8 cellular contexts compared by ENCODE assay signal in genomic region chr12:11651785-11652184, GRCh38. TPM values are rescaled to one million over a fixed set of nuclear protein-coding genes. Genes with fewer than 3 reads are reported as not detected.
DNase-seq lines count a peak whose midpoint lies in the region; ATAC-seq and TF ChIP-seq lines count a peak whose summit lies in the region.

No MANE protein-coding gene starts in this region.

- H3K4me2 ChIP-seq in fibroblast of lung (ENCODE audit: extremely low read depth, insufficient read depth, low read length), result peak overlapping the region; percentile 89

- peak overlapping the region; percentile 88 for H3K27ac ChIP-seq in fibroblast of lung (ENCODE audit: insufficient read depth, low read length)
- H3K27ac ChIP-seq in prostate gland, result peak overlapping the region; percentile 93 to 94

- H3K9me3 ChIP-seq in fibroblast of lung (ENCODE audit: control insufficient read depth, insufficient read depth, low read depth, low read length) (no peaks in the 10 kb centered on the region), prostate gland (no peaks in the 10 kb centered on the region)

- H4K20me1 ChIP-seq in fibroblast of lung (ENCODE audit: control insufficient read depth, extremely low read depth, insufficient read depth, low read length), result no peaks in the 10 kb centered on the region

- H3K36me3 ChIP-seq in fibroblast of lung (ENCODE audit: control insufficient read depth, insufficient read depth, low read length) (no peaks in the 10 kb centered on the region), prostate gland (no peaks in the 10 kb centered on the region)

- TF ChIP-seq CTCF in fibroblast of lung (conservative IDR thresholded peaks at IDR 0.05 in 1 of 2, IDR thresholded peaks at IDR 0.05 in 1 of 2; ENCODE audit: low read depth in 1 of 2, low read length in 2 of 2) (no peak), prostate gland (IDR thresholded peaks at IDR 0.05) (no peak)

- no peak for TF ChIP-seq POLR2A in prostate gland (IDR thresholded peaks at IDR 0.05)

- intact Hi-C loops in prostate gland (cut with DNase I), result loop anchor here (5.0 to 10.0 kb wide), 3 partner anchors 116 to 231 kb away; no protein-coding TSS in a partner anchor

- no peaks in the 10 kb centered on the region for H3K4me1 ChIP-seq in fibroblast of lung (ENCODE audit: control insufficient read depth, extremely low read depth, insufficient read depth, low read length)
- H3K4me1 ChIP-seq in prostate gland (replicated peaks), result peaks cover 6% of the 10 kb centered on the region

- H3K79me2 ChIP-seq in fibroblast of lung (ENCODE audit: control insufficient read depth, insufficient read depth, low read length), result peaks cover 47% of the 10 kb centered on the region

- DNase-seq in SIG-M5 treated with dmso at 0.1 percent for 504 hours (lab: John Stamatoyannopoulos, UW; ENCODE audit: unreplicated experiment) (peak; percentile 38), SIG-M5 (lab: John Stamatoyannopoulos, UW) (no peak), fibroblast of lung (ENCODE audit: low read depth in 2 of 2) (peak; percentile 39 to 42), prostate gland (ENCODE audit: low spot score) (no peak), COLO829 (ENCODE audit: low spot score) (no peak)
- DNase-seq in activated CD4-positive, alpha-beta T cell treated with anti-CD3 and anti-CD28 coated beads, Interleukin-2, amount 50 U/mL, for 4 hours, result no peak

- 1% methylated on average over 6 of the region's 6 CpGs for WGBS in prostate gland

- peak; percentile 41 for ATAC-seq in SK-N-SH treated with all-trans-retinoic acid at 6 μM for 48 hours
- ATAC-seq in HG03439 (IDR thresholded peaks at IDR 0.05; ENCODE audit: unreplicated experiment), result no peak

- H3K4me3 ChIP-seq in fibroblast of lung (replicated peaks in 1 of 4; ENCODE audit: control extremely low read depth in 1 of 4, insufficient read depth in 1 of 4, low read depth in 3 of 4, low read length in 4 of 4) (peak overlapping the region; percentile 75 to 88 (median 86)), prostate gland (peak overlapping the region; percentile 73 to 77)

- H3K27me3 ChIP-seq in fibroblast of lung (ENCODE audit: control insufficient read depth, insufficient read depth, low read length) (no peaks in the 10 kb centered on the region), prostate gland (replicated peaks; ENCODE audit: insufficient read depth) (no peaks in the 10 kb centered on the region)

- no peak overlapping the region for H2AFZ ChIP-seq in fibroblast of lung (ENCODE audit: low read length)

- no peak overlapping the region for H3K9ac ChIP-seq in fibroblast of lung (ENCODE audit: insufficient read depth, low read length)

TF ChIP-seq in SK-N-SH treated with all-trans-retinoic acid at 6 μM for 48 hours, 23 proteins besides CTCF, POLR2A, EP300 and RAD21:
- no peak for TF ChIP-seq GLIS3 (CRISPR knock-in tag; IDR thresholded peaks at IDR 0.05)
- no peak for TF ChIP-seq CSRNP3 (CRISPR knock-in tag; IDR thresholded peaks at IDR 0.05)
- no peak for TF ChIP-seq POU6F1 (CRISPR knock-in tag; IDR thresholded peaks at IDR 0.05; ENCODE audit: borderline replicate concordance, low read depth)
- no peak for TF ChIP-seq TCF4 (CRISPR knock-in tag; IDR thresholded peaks at IDR 0.05; ENCODE audit: borderline replicate concordance)
- no peak for TF ChIP-seq BACH2 (CRISPR knock-in tag; IDR thresholded peaks at IDR 0.05; ENCODE audit: borderline replicate concordance)
- TF ChIP-seq ZNF70 (CRISPR knock-in tag; IDR thresholded peaks at IDR 0.05), result no peak
- TF ChIP-seq ARNTL (CRISPR knock-in tag; IDR thresholded peaks at IDR 0.05; ENCODE audit: borderline replicate concordance, low read depth), result no peak
- TF ChIP-seq, protein P1, sequence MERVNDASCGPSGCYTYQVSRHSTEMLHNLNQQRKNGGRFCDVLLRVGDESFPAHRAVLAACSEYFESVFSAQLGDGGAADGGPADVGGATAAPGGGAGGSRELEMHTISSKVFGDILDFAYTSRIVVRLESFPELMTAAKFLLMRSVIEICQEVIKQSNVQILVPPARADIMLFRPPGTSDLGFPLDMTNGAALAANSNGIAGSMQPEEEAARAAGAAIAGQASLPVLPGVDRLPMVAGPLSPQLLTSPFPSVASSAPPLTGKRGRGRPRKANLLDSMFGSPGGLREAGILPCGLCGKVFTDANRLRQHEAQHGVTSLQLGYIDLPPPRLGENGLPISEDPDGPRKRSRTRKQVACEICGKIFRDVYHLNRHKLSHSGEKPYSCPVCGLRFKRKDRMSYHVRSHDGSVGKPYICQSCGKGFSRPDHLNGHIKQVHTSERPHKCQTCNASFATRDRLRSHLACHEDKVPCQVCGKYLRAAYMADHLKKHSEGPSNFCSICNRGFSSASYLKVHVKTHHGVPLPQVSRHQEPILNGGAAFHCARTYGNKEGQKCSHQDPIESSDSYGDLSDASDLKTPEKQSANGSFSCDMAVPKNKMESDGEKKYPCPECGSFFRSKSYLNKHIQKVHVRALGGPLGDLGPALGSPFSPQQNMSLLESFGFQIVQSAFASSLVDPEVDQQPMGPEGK (CRISPR knock-in tag; IDR thresholded peaks at IDR 0.05; ENCODE audit: borderline replicate concordance), result no peak
- no peak for TF ChIP-seq OSR1 (CRISPR knock-in tag; IDR thresholded peaks at IDR 0.05)
- no peak for TF ChIP-seq SNAI2 (CRISPR knock-in tag; IDR thresholded peaks at IDR 0.05)
- no peak for TF ChIP-seq RARB (CRISPR knock-in tag; IDR thresholded peaks at IDR 0.05)
- TF ChIP-seq ZNF8 (CRISPR knock-in tag; IDR thresholded peaks at IDR 0.05), result no peak
- TF ChIP-seq ISL1 (CRISPR knock-in tag; IDR thresholded peaks at IDR 0.05), result no peak
- TF ChIP-seq ZFP30 (CRISPR knock-in tag; IDR thresholded peaks at IDR 0.05), result no peak
- TF ChIP-seq PPARA (CRISPR knock-in tag; IDR thresholded peaks at IDR 0.05; ENCODE audit: borderline replicate concordance), result no peak
- TF ChIP-seq TOX (CRISPR knock-in tag; IDR thresholded peaks at IDR 0.05; ENCODE audit: borderline replicate concordance), result no peak
- TF ChIP-seq CSDC2 (CRISPR knock-in tag; IDR thresholded peaks at IDR 0.05), result no peak
- TF ChIP-seq TSHZ2 (CRISPR knock-in tag; IDR thresholded peaks at IDR 0.05), result no peak

RNA-seq across cellular contexts. Expression of gene ETV6, which starts 2.3 kb away (rescaled TPM):
- 3.6 and 4.3 TPM in 2 replicates for total RNA-seq in fibroblast of lung
- polyA plus RNA-seq in fibroblast of lung, result 4.5 and 8.9 TPM in 2 replicates
- polyA plus RNA-seq in fibroblast of lung (2012), result 3.4 and 7.1 TPM in 2 replicates
- polyA minus RNA-seq in fibroblast of lung (ENCODE audit: low replicate concordance), result 7.5 and 12.1 TPM in 2 replicates
- total RNA-seq in prostate gland, result 10 to 100 TPM; 26.7 to 33.6 TPM

Comparison
In these comparisons a context has a peak if more than half of its experiments do, and no peak if none do; other contexts are left out.
1. DNase-seq: peak in SIG-M5 treated with dmso at 0.1 percent for 504 hours (single experiment) and fibroblast of lung (2 of 2); none in SIG-M5 (single experiment), prostate gland (single experiment), COLO829 (single experiment) and activated CD4-positive, alpha-beta T cell treated with anti-CD3 and anti-CD28 coated beads, Interleukin-2, amount 50 U/mL, for 4 hours (0 of 2).